8 cellular contexts compared by ENCODE assay signal in the genomic region with DNA sequence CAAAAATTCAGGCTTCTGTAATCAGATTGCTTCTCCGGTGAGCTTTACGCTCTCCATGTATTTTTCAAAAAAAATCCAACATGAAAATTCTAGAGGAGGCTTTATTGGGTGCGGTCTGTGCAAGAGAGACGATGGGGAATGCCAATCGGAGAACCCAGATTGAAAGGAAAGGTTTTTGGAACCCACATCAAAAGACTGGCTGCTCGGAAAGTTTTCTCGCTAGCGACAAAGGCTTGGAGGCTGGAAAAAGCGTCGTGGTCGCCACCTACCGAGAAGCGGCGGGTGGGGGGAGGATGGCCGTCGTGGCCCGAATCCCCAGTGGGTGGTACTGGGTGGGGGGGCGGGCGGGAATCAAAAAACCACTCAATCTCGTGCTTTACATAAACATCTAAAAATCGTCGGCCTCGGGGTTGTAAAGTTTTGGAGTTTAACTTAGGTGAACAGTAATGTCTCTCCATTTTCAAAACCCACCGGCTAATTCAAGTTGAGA. TPM values are rescaled to one million over a fixed set of nuclear protein-coding genes. Genes with fewer than 3 reads are reported as not detected.
DNase-seq lines count a peak whose midpoint lies in the region; ATAC-seq and TF ChIP-seq lines count a peak whose summit lies in the region.

No MANE protein-coding gene starts in this region.

- ATAC-seq in WTC11: no peak
- ATAC-seq in HG03460 (IDR thresholded peaks at IDR 0.05; ENCODE audit: unreplicated experiment): no peak

- H3K27me3 Mint-ChIP-seq in WTC11 (ENCODE audit: low read depth): no peaks in the 10 kb centered on the region; the same call in 1 of the 2 replicates

- peak overlapping the region; percentile 76 for H3K4me3 Mint-ChIP-seq in WTC11

- CTCF ChIA-PET in WTC11 (lab: Charles Lee): interaction anchor here (0.6 to 0.9 kb wide), 2 partner anchors 39 to 69 kb away, joined by 3 to 4 read pairs; no protein-coding TSS in a partner anchor

- no peak for TF ChIP-seq CTCF in WTC11 (IDR thresholded peaks at IDR 0.05)

- H3K36me3 Mint-ChIP-seq in WTC11: no peaks in the 10 kb centered on the region

- H3K9me3 Mint-ChIP-seq in WTC11: no peaks in the 10 kb centered on the region

- DNase-seq in NCI-H1417 treated with DMSO at 0.1 percent for 48 hours (lab: John Stamatoyannopoulos, UW) (peak; percentile 15), WTC11 (ENCODE audit: low spot score) (peak; percentile 32), cerebellum (ENCODE audit: low spot score) (peak; percentile 46), left kidney (ENCODE audit: low read depth, low spot score) (peak; percentile 86), KG1 (lab: John Stamatoyannopoulos, UW) (no peak)
- peak; percentile 48 for DNase-seq in stimulated activated CD4-positive, alpha-beta T cell treated with anti-CD3 and anti-CD28 coated beads, Interleukin-2, amount 100 ng/mL, for 4 hours (ENCODE audit: low read depth)

- H3K4me1 ChIP-seq in ES-I3 (ENCODE audit: insufficient read depth, low read length): peaks cover 13% of the 10 kb centered on the region; the same call in 1 of the 2 replicates

- H3K9ac ChIP-seq in ES-I3 (ENCODE audit: low read depth, low read length): peak overlapping the region; percentile 92

- peak overlapping the region; percentile 99 for H3K27ac Mint-ChIP-seq in WTC11

- POLR2A ChIA-PET in WTC11 (lab: Charles Lee): interaction anchor here (0.5 to 1.5 kb wide), 5 partner anchors 11 to 93 kb away, joined by 3 to 5 read pairs (median 4); no protein-coding TSS in a partner anchor

- H3K4me1 Mint-ChIP-seq in WTC11: peaks cover 44% of the 10 kb centered on the region

- no peaks in the 10 kb centered on the region for H3K9me3 ChIP-seq in ES-I3 (ENCODE audit: control insufficient read depth, insufficient read depth, low read length)

- no peaks in the 10 kb centered on the region for H3K36me3 ChIP-seq in ES-I3 (ENCODE audit: insufficient read depth, low read length)

TF ChIP-seq in WTC11, 78 proteins besides CTCF, POLR2A, EP300 and RAD21:
- TF ChIP-seq IRF2 (CRISPR knock-in tag; IDR thresholded peaks at IDR 0.05; ENCODE audit: borderline replicate concordance, low read depth) (no peak), ELF4 (CRISPR knock-in tag; IDR thresholded peaks at IDR 0.05; ENCODE audit: low read depth) (no peak), NR2C2 (CRISPR knock-in tag; IDR thresholded peaks at IDR 0.05) (no peak), PRRX2 (CRISPR knock-in tag; IDR thresholded peaks at IDR 0.05) (no peak), NR1H2 (CRISPR knock-in tag; IDR thresholded peaks at IDR 0.05) (no peak)
- TF ChIP-seq, protein P1, sequence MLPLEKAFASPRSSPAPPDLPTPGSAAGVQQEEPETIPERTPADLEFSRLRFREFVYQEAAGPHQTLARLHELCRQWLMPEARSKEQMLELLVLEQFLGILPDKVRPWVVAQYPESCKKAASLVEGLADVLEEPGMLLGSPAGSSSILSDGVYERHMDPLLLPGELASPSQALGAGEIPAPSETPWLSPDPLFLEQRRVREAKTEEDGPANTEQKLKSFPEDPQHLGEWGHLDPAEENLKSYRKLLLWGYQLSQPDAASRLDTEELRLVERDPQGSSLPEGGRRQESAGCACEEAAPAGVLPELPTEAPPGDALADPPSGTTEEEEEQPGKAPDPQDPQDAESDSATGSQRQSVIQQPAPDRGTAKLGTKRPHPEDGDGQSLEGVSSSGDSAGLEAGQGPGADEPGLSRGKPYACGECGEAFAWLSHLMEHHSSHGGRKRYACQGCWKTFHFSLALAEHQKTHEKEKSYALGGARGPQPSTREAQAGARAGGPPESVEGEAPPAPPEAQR (CRISPR knock-in tag; IDR thresholded peaks at IDR 0.05): no peak

RNA-seq across cellular contexts. Expression of a gene that starts 1.1 kb away (rescaled TPM):
- total RNA-seq in WTC11 (2021): 290 to 308 TPM (median 293 TPM) in 3 replicates
- 328 TPM for total RNA-seq in cerebellum
